Comparison of ENCODE assay signal across 18 cellular contexts in the genomic region with DNA sequence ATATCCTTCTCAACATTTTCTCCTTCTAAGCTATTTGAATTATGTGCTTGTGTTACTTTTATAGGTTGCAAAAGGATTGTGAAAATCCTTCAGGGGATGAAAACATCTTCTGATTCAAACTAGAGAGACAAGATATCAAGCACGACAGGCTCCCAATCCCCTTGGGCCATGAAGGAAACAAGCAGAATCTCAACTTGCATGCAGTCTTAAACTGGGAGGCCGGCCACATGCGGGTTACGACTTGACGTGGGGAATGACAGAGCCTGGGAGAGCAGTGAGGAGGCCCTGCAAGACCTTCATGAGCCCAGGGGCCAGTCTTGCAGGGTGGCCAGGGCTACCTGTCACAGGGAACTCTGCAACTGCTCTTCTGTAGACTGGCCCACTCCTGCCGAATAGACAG.
DNase-seq lines count a peak whose midpoint lies in the region; ATAC-seq, FAIRE-seq and TF ChIP-seq lines count a peak whose summit lies in the region.
"Had no signal": no experiment of that assay in that cellular context is flagged by ENCODE, and none has a peak within 500 bp of the region (broad histone marks: within the 10 kb centered on the region; RNA-seq: fewer than 3 reads in every experiment).

No MANE protein-coding gene starts in this region.

- no peak overlapping the region for H3K4me3 ChIP-seq in RWPE2 (ENCODE audit: severe bottlenecking)

- H3K4me3 Mint-ChIP-seq in neural crest cell: no peak overlapping the region
- H3K4me3 Mint-ChIP-seq: CD4-positive, alpha-beta T cell; H9; IgD-negative memory B cell had no signal

- TF ChIP-seq CTCF in RWPE2 (IDR thresholded peaks at IDR 0.05; ENCODE audit: poor library complexity, severe bottlenecking) (no peak), foreskin keratinocyte (conservative IDR thresholded peaks at IDR 0.05) (no peak), neural crest cell (conservative IDR thresholded peaks at IDR 0.05) (no peak)

- FAIRE-seq in GM12892 (lab: Jason Lieb, UNC): no peak
- FAIRE-seq: A204.1, D721Med, GM19239, H1, HepG2 had no signal

- no peak for DNase-seq in RWPE2 (ENCODE audit: low spot score)
- DNase-seq in foreskin keratinocyte: peak; percentile 18 to 67
- DNase-seq in neural crest cell (ENCODE audit: low read depth, low spot score): no peak
- no peak for DNase-seq in NCI-H1417 treated with DMSO at 0.1 percent for 48 hours (lab: John Stamatoyannopoulos, UW)
- DNase-seq in GM12892 (ENCODE audit: insufficient read length): no peak
- DNase-seq in iPS-NIHi11 (ENCODE audit: low spot score): no peak
- DNase-seq: AML-193; Caco-2; CD4-positive, alpha-beta T cell; GF-D8; H9 had no signal

- H3K27me3 ChIP-seq in RWPE2 (ENCODE audit: insufficient read depth, poor library complexity, severe bottlenecking) (no peaks in the 10 kb centered on the region), foreskin keratinocyte (no peaks in the 10 kb centered on the region)

- H3K27ac Mint-ChIP-seq in neural crest cell (ENCODE audit: unreplicated experiment): peak overlapping the region; percentile 19
- H3K27ac Mint-ChIP-seq: CD4-positive, alpha-beta T cell; H9; IgD-negative memory B cell had no signal

- no peaks in the 10 kb centered on the region for H3K4me1 Mint-ChIP-seq in neural crest cell

- H3K9me3 Mint-ChIP-seq in neural crest cell: no peaks in the 10 kb centered on the region
- H3K9me3 Mint-ChIP-seq: CD4-positive, alpha-beta T cell; H9 had no signal

- H3K4me1 ChIP-seq in RWPE2 (ENCODE audit: insufficient read depth, poor library complexity, severe bottlenecking) (no peaks in the 10 kb centered on the region), foreskin keratinocyte (no peaks in the 10 kb centered on the region)
- H3K4me1 ChIP-seq: Caco-2 had no signal

- no peak overlapping the region for H3K27ac ChIP-seq in RWPE2 (ENCODE audit: poor library complexity, severe bottlenecking)
- no peak overlapping the region for H3K27ac ChIP-seq in foreskin keratinocyte
- H3K27ac ChIP-seq: C4-2B had no signal

- ATAC-seq in RWPE2 (ENCODE audit: low read depth) (peak; percentile 27; the same call in 1 of the 3 replicates), foreskin keratinocyte (peak; percentile 31)
- ATAC-seq: HepG2 had no signal

- no peaks in the 10 kb centered on the region for H3K27me3 Mint-ChIP-seq in neural crest cell (ENCODE audit: low read depth)
- H3K27me3 Mint-ChIP-seq: CD4-positive, alpha-beta T cell had no signal

- no peaks in the 10 kb centered on the region for H3K36me3 ChIP-seq in RWPE2 (ENCODE audit: low read depth)

- H3K36me3 Mint-ChIP-seq in neural crest cell (ENCODE audit: low read depth): no peaks in the 10 kb centered on the region
- H3K36me3 Mint-ChIP-seq: IgD-negative memory B cell had no signal

- no peak for TF ChIP-seq POLR2A in GM12892 (IDR thresholded peaks at IDR 0.05; ENCODE audit: low read depth, low read length)

- no peaks in the 10 kb centered on the region for H3K9me3 ChIP-seq in RWPE2 (ENCODE audit: severe bottlenecking)
- H3K9me3 ChIP-seq: Caco-2 had no signal

Comparison
In these comparisons a context has a peak if more than half of its experiments do, and no peak if none do; other contexts are left out.
1. DNase-seq: peak in foreskin keratinocyte (2 of 2); none in RWPE2 (single experiment), neural crest cell (single experiment), NCI-H1417 treated with DMSO at 0.1 percent for 48 hours (single experiment), GM12892 (single experiment) and iPS-NIHi11 (single experiment).